Comparison of ENCODE assay signal across 11 cellular contexts in the genomic region with DNA sequence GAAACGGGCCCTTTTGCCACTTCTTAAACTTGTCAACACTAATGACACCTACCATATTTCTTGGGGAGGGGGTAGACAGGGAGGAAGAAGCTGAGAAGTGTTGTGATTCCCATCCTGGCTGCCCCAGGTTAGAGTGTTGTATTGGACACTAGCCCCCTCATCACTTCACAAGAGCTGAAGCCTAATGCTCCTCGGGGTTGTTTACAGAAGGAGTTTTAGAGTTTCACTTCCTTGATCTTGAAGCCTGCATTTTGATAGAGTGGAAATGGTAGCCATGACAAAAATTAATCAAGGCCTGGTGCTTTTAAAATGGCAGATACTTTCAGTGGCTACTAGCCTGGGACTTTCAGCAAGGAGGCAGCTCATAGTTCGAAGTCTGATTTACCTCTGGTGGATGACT. TPM values are rescaled to one million over a fixed set of nuclear protein-coding genes. Genes with fewer than 3 reads are reported as not detected.
DNase-seq lines count a peak whose midpoint lies in the region; ATAC-seq, FAIRE-seq and TF ChIP-seq lines count a peak whose summit lies in the region.
"Had no signal": no experiment of that assay in that cellular context is flagged by ENCODE, and none has a peak within 500 bp of the region (broad histone marks: within the 10 kb centered on the region; RNA-seq: fewer than 3 reads in every experiment).

No MANE protein-coding gene starts in this region.

- H3K4me3 ChIP-seq in H1 (ENCODE audit: extremely low read depth in 1 of 4, insufficient read depth in 2 of 4, low read depth in 3 of 4, low read length in 4 of 4) (no peak overlapping the region; a peak in 1 of 8 replicates), gastrocnemius medialis (no peak overlapping the region)
- H3K4me3 ChIP-seq: SK-N-MC, suprapubic skin had no signal

- H2BK15ac ChIP-seq in H1 (ENCODE audit: low read length): no peak overlapping the region

- H3K9ac ChIP-seq in H1 (replicated peaks in 1 of 4; ENCODE audit: extremely low read depth in 1 of 4, low read depth in 3 of 4, low read length in 3 of 4): peak overlapping the region in 1 of 4 experiments; percentile 44; a peak in 1 of 7 replicates

- no peak overlapping the region for H3K23ac ChIP-seq in H1 (ENCODE audit: insufficient read length)

- ATAC-seq in stimulated activated naive B cell treated with anti-CD40 and anti-IgM and Interleukin-4, amounts not matched to agents 10 μg/mL and 1 μg/mL and 100 μg/mL, for 72 hours (replicated peaks): peak; percentile 85 to 90
- no peak for ATAC-seq in gastrocnemius medialis

- no peak overlapping the region for H3K18ac ChIP-seq in H1 (ENCODE audit: extremely low read depth, low read length)

- FAIRE-seq in H1 (lab: Jason Lieb, UNC) (no peak), frontal cortex (lab: Jason Lieb, UNC) (no peak)

- TF ChIP-seq CTCF in H1 (IDR thresholded peaks at IDR 0.05; ENCODE audit: control extremely low read depth in 1 of 3, insufficient read depth in 1 of 3, low read depth in 1 of 3, low read length in 3 of 3) (no peak), gastrocnemius medialis (IDR thresholded peaks at IDR 0.05 in 4 of 5, conservative IDR thresholded peaks at IDR 0.05 in 1 of 5) (no peak)

- no peak overlapping the region for H3K27ac ChIP-seq in H1 (ENCODE audit: low read depth, low read length)
- peak overlapping the region in 2 of 4 donors; percentile 5 to 59 for H3K27ac ChIP-seq in gastrocnemius medialis
- H3K27ac ChIP-seq: SK-N-MC, suprapubic skin had no signal

- peaks cover 9% of the 10 kb centered on the region for H3K79me1 ChIP-seq in H1 (ENCODE audit: low read depth, low read length)

- no peak overlapping the region for H2AFZ ChIP-seq in H1 (ENCODE audit: low read length)

- no peak overlapping the region for H2AK5ac ChIP-seq in H1 (ENCODE audit: low read depth, low read length)

- CTCF ChIA-PET in H1 (lab: Charles Lee; ENCODE audit: partially characterized antibody): interaction anchor here (0.9 to 1.6 kb wide), 2 partner anchors 19 to 84 kb away, joined by 4 to 6 read pairs; no protein-coding TSS in a partner anchor

- TF ChIP-seq RAD21 in H1 (IDR thresholded peaks at IDR 0.05 in 1 of 2, conservative IDR thresholded peaks at IDR 0.05 in 1 of 2; ENCODE audit: low read depth in 2 of 2, low read length in 2 of 2): no peak

- in situ Hi-C loops in gastrocnemius medialis (cut with MboI; ENCODE audit: low sequenced_read_pairs in 4 of 4): loop anchor here in 2 of 4 donors (25.0 kb wide), 2 partner anchors 98 to 352 kb away; no protein-coding TSS in a partner anchor

- no peak overlapping the region for H2BK20ac ChIP-seq in H1 (ENCODE audit: low read length)

- H3K14ac ChIP-seq in H1 (ENCODE audit: insufficient read length): no peak overlapping the region

- no peak overlapping the region for H3K56ac ChIP-seq in H1 (replicated peaks; ENCODE audit: insufficient read length, low read depth, low read length)

- DNase-seq in activated T-cell treated with anti-CD3 and anti-CD28 coated beads, Interleukin-2, amount 50 U/mL, for 24 hours: no peak
- no peak for DNase-seq in activated T-cell treated with anti-CD3 and anti-CD28 coated beads for 4 hours
- peak; percentile 52 to 80 for DNase-seq in NOMO-1 (lab: John Stamatoyannopoulos, UW; ENCODE audit: unreplicated experiment in 2 of 2)
- DNase-seq in H1 (ENCODE audit: low read depth in 1 of 2, low spot score in 2 of 2): no peak
- peak; percentile 4 for DNase-seq in stimulated activated naive B cell treated with anti-CD40 and anti-IgM and Interleukin-4, amounts not matched to agents 10 μg/mL and 1 μg/mL and 100 μg/mL, for 72 hours
- DNase-seq in gastrocnemius medialis: no peak
- no peak for DNase-seq in frontal cortex (ENCODE audit: low spot score in 2 of 2)
- no peak for DNase-seq in UCSD-AML1 (lab: John Stamatoyannopoulos, UW; ENCODE audit: unreplicated experiment)
- DNase-seq: NCI-H1436 treated with DMSO at 0.1 percent for 48 hours had no signal

- WGBS in H1 (ENCODE audit: extremely low coverage in 1 of 2, insufficient coverage in 1 of 2, insufficient read length in 1 of 2, insufficient replicate concordance in 2 of 2, low coverage in 1 of 2, low lambda C conversion rate in 2 of 2, missing lambda C conversion rate in 1 of 2), 2 experiments: 78% methylated on average over 3 of the region's 3 CpGs; no CpG with 5 or more reads in 1 of the 2 experiments

- H4K8ac ChIP-seq in H1 (ENCODE audit: extremely low read depth, insufficient read depth, low read length): no peak overlapping the region

- peaks cover 8 to 14% of the 10 kb centered on the region in 2 experiments for H4K20me1 ChIP-seq in H1 (replicated peaks in 1 of 2; ENCODE audit: control insufficient read depth in 1 of 2, insufficient read depth in 2 of 2, low read length in 2 of 2)

- peaks cover 8 to 28% (median 20%) of the 10 kb centered on the region in 4 experiments for H3K4me1 ChIP-seq in H1 (replicated peaks in 1 of 4; ENCODE audit: control insufficient read depth in 3 of 4, insufficient read depth in 4 of 4, low read length in 3 of 4)
- peaks cover 70 to 76% of the 10 kb centered on the region in 2 donors for H3K4me1 ChIP-seq in gastrocnemius medialis

- no peak overlapping the region for H4K5ac ChIP-seq in H1 (ENCODE audit: insufficient read length, low read depth, low read length)

- no peak for TF ChIP-seq EP300 in H1 (IDR thresholded peaks at IDR 0.05; ENCODE audit: borderline replicate concordance in 1 of 2, low read depth in 2 of 2, low read length in 2 of 2)

- H3K36me3 Mint-ChIP-seq in activated T-cell treated with anti-CD3 and anti-CD28 coated beads, Interleukin-2, amount 50 U/mL, for 24 hours (ENCODE audit: low read depth): peaks cover 37% of the 10 kb centered on the region
- peaks cover 7 to 28% of the 10 kb centered on the region in 2 donors for H3K36me3 Mint-ChIP-seq in stimulated activated naive B cell treated with anti-CD40 and anti-IgM and Interleukin-4, amounts not matched to agents 10 μg/mL and 1 μg/mL and 100 μg/mL, for 72 hours

- H2BK12ac ChIP-seq in H1 (ENCODE audit: low read depth, low read length): no peak overlapping the region; the same call in 1 of the 2 replicates

- H4K91ac ChIP-seq in H1 (replicated peaks; ENCODE audit: insufficient read length, low read length): no peak overlapping the region

- H3K23me2 ChIP-seq in H1 (ENCODE audit: low read depth, low read length): no peaks in the 10 kb centered on the region

- H2BK5ac ChIP-seq in H1 (ENCODE audit: low read depth, low read length): no peak overlapping the region

- H3K79me2 ChIP-seq in H1 (ENCODE audit: control insufficient read depth in 1 of 2, insufficient read depth in 2 of 2, low read length in 2 of 2): peaks cover 20 to 99% of the 10 kb centered on the region in 2 experiments

- POLR2A ChIA-PET in H1 (lab: Charles Lee; ENCODE audit: partially characterized antibody): interaction anchor here (1.6 to 3.7 kb wide), 2 partner anchors 12 to 118 kb away, joined by 3 to 35 read pairs; partner anchors contain the start of genes FAM120A and FAM120AOS

- intact Hi-C loops in gastrocnemius medialis (cut with DNase I; ENCODE audit: low total_unique reads): no loop called here

- H3K4me1 Mint-ChIP-seq in activated T-cell treated with anti-CD3 and anti-CD28 coated beads, Interleukin-2, amount 50 U/mL, for 24 hours (ENCODE audit: low read depth): peaks cover 84% of the 10 kb centered on the region
- peaks cover 52 to 85% of the 10 kb centered on the region in 2 donors for H3K4me1 Mint-ChIP-seq in stimulated activated naive B cell treated with anti-CD40 and anti-IgM and Interleukin-4, amounts not matched to agents 10 μg/mL and 1 μg/mL and 100 μg/mL, for 72 hours

- peak overlapping the region; percentile 30 to 33; a peak in 3 of 4 replicates for H3K4me2 ChIP-seq in H1 (ENCODE audit: insufficient read depth in 1 of 2, low read depth in 2 of 2, low read length in 2 of 2)

- H3K27me3 Mint-ChIP-seq in activated T-cell treated with anti-CD3 and anti-CD28 coated beads, Interleukin-2, amount 50 U/mL, for 24 hours: no peaks in the 10 kb centered on the region
- no peaks in the 10 kb centered on the region for H3K27me3 Mint-ChIP-seq in stimulated activated naive B cell treated with anti-CD40 and anti-IgM and Interleukin-4, amounts not matched to agents 10 μg/mL and 1 μg/mL and 100 μg/mL, for 72 hours

- no peaks in the 10 kb centered on the region for H3K27me3 ChIP-seq in H1 (replicated peaks in 1 of 4; ENCODE audit: control insufficient read depth in 3 of 4, extremely low read depth in 1 of 4, insufficient read depth in 3 of 4, low read length in 3 of 4)
- no peaks in the 10 kb centered on the region for H3K27me3 ChIP-seq in gastrocnemius medialis
- H3K27me3 ChIP-seq: suprapubic skin had no signal

- H3K36me3 ChIP-seq in H1 (ENCODE audit: control insufficient read depth in 2 of 4, insufficient read depth in 4 of 4, low read length in 3 of 4) (no peaks in the 10 kb centered on the region), gastrocnemius medialis (no peaks in the 10 kb centered on the region)
- H3K36me3 ChIP-seq: suprapubic skin had no signal

- no peak overlapping the region for H2BK120ac ChIP-seq in H1 (replicated peaks; ENCODE audit: low read depth, low read length)

- H3K9me3 ChIP-seq in H1 (ENCODE audit: insufficient read depth in 2 of 2, low read depth in 1 of 2, low read length in 1 of 2): no peaks in the 10 kb centered on the region
- H3K9me3 ChIP-seq in gastrocnemius medialis: no peaks in the 10 kb centered on the region
- H3K9me3 ChIP-seq: suprapubic skin had no signal

- H3K4ac ChIP-seq in H1 (replicated peaks; ENCODE audit: insufficient read length, low read depth, low read length): no peak overlapping the region

- TF ChIP-seq POLR2A in H1 (IDR thresholded peaks at IDR 0.05; ENCODE audit: control extremely low read depth in 1 of 2, low read depth in 2 of 2, low read length in 2 of 2) (no peak), gastrocnemius medialis (IDR thresholded peaks at IDR 0.05) (no peak)

- peak overlapping the region; percentile 91 for H3K27ac Mint-ChIP-seq in activated T-cell treated with anti-CD3 and anti-CD28 coated beads, Interleukin-2, amount 50 U/mL, for 24 hours
- peak overlapping the region; percentile 93 for H3K27ac Mint-ChIP-seq in stimulated activated naive B cell treated with anti-CD40 and anti-IgM and Interleukin-4, amounts not matched to agents 10 μg/mL and 1 μg/mL and 100 μg/mL, for 72 hours

- H3K9me3 Mint-ChIP-seq in activated T-cell treated with anti-CD3 and anti-CD28 coated beads, Interleukin-2, amount 50 U/mL, for 24 hours: no peaks in the 10 kb centered on the region
- H3K9me3 Mint-ChIP-seq in stimulated activated naive B cell treated with anti-CD40 and anti-IgM and Interleukin-4, amounts not matched to agents 10 μg/mL and 1 μg/mL and 100 μg/mL, for 72 hours: no peaks in the 10 kb centered on the region

- H3K4me3 Mint-ChIP-seq in activated T-cell treated with anti-CD3 and anti-CD28 coated beads, Interleukin-2, amount 50 U/mL, for 24 hours: peak overlapping the region; percentile 49
- H3K4me3 Mint-ChIP-seq in stimulated activated naive B cell treated with anti-CD40 and anti-IgM and Interleukin-4, amounts not matched to agents 10 μg/mL and 1 μg/mL and 100 μg/mL, for 72 hours: peak overlapping the region; percentile 2 to 52

RNA-seq across cellular contexts. Expression of gene FAM120AOS, which starts 11.0 kb away (rescaled TPM):
- 37.6 and 41.6 TPM in 2 replicates for total RNA-seq in H1 (2021; fragmentation: NEBNext Ultra II Directional; extraction: Animal tissue kit (Norgen Biotek cat#: 25700))
- polyA plus RNA-seq in H1 (2011; rRNA removed): 28.8 and 29.6 TPM in 2 replicates
- polyA plus RNA-seq in H1 (2011; cell fraction: cytosol; rRNA removed): 32.1 TPM
- polyA plus RNA-seq in H1 (2011; cell fraction: nucleus; rRNA removed): 34.4 TPM
- 29.4 to 34.2 TPM (median 32.6 TPM) in 4 replicates for polyA plus RNA-seq in H1 (2012, experiment 1 of 2)
- 21.5 TPM for polyA plus RNA-seq in H1 (2012, experiment 2 of 2)
- 34.9 TPM for polyA plus RNA-seq in H1 (2013, experiment 1 of 2)
- 32.9 TPM for polyA plus RNA-seq in H1 (2013, experiment 2 of 2)
- 24.5 and 26.6 TPM in 2 replicates for polyA minus RNA-seq in H1 (2011; rRNA and poly(A)+ RNA removed)
- polyA minus RNA-seq in H1 (2011; cell fraction: cytosol; rRNA and poly(A)+ RNA removed): 15.2 TPM
- 39.4 TPM for polyA minus RNA-seq in H1 (2011; cell fraction: nucleus; rRNA and poly(A)+ RNA removed)
- total RNA-seq in gastrocnemius medialis (10 to 100 TPM; 22.8 to 49.5 (median 32.4) TPM), frontal cortex (24.1 TPM)

RNA-seq across cellular contexts. Expression of gene FAM120A, which starts 12.9 kb away (rescaled TPM):
- total RNA-seq in H1 (2021; fragmentation: NEBNext Ultra II Directional; extraction: Animal tissue kit (Norgen Biotek cat#: 25700)): 52.2 and 54.7 TPM in 2 replicates
- polyA plus RNA-seq in H1 (2011; rRNA removed): 24.9 and 28.0 TPM in 2 replicates
- 25.4 TPM for polyA plus RNA-seq in H1 (2011; cell fraction: cytosol; rRNA removed)
- polyA plus RNA-seq in H1 (2011; cell fraction: nucleus; rRNA removed): 41.2 TPM
- polyA plus RNA-seq in H1 (2012, experiment 1 of 2): 26.0 to 38.6 TPM (median 29.8 TPM) in 4 replicates
- 7.2 TPM for polyA plus RNA-seq in H1 (2012, experiment 2 of 2)
- polyA plus RNA-seq in H1 (2013, experiment 1 of 2): 32.7 TPM
- 30.5 TPM for polyA plus RNA-seq in H1 (2013, experiment 2 of 2)
- polyA minus RNA-seq in H1 (2011; rRNA and poly(A)+ RNA removed): 85.2 and 86.7 TPM in 2 replicates
- polyA minus RNA-seq in H1 (2011; cell fraction: cytosol; rRNA and poly(A)+ RNA removed): 60.4 TPM
- 75.8 TPM for polyA minus RNA-seq in H1 (2011; cell fraction: nucleus; rRNA and poly(A)+ RNA removed)
- total RNA-seq in gastrocnemius medialis: 10 to 100 TPM; 44.4 to 94.7 (median 72.3) TPM
- total RNA-seq in frontal cortex: 67.7 TPM

Comparison
In these comparisons a context has a peak if more than half of its experiments do, and no peak if none do; other contexts are left out.
1. DNase-seq: peak in NOMO-1 (2 of 2) and stimulated activated naive B cell treated with anti-CD40 and anti-IgM and Interleukin-4, amounts not matched to agents 10 μg/mL and 1 μg/mL and 100 μg/mL, for 72 hours (single experiment); none in activated T-cell treated with anti-CD3 and anti-CD28 coated beads, Interleukin-2, amount 50 U/mL, for 24 hours (single experiment), activated T-cell treated with anti-CD3 and anti-CD28 coated beads for 4 hours (single experiment), H1 (0 of 2), gastrocnemius medialis (0 of 2), frontal cortex (0 of 2) and UCSD-AML1 (single experiment).
2. ATAC-seq: peak in stimulated activated naive B cell treated with anti-CD40 and anti-IgM and Interleukin-4, amounts not matched to agents 10 μg/mL and 1 μg/mL and 100 μg/mL, for 72 hours (2 of 2); none in gastrocnemius medialis (0 of 2).